ENCODE assay signal across 1 cellular context in genomic region chr2:159799833-159800232, GRCh38.
TF ChIP-seq lines count a peak whose summit lies in the region.

No MANE protein-coding gene starts in this region.

TF ChIP-seq in HepG2, 621 proteins besides CTCF, POLR2A, EP300 and RAD21 (continued from another document and continues in another):
- TF ChIP-seq, protein P1, sequence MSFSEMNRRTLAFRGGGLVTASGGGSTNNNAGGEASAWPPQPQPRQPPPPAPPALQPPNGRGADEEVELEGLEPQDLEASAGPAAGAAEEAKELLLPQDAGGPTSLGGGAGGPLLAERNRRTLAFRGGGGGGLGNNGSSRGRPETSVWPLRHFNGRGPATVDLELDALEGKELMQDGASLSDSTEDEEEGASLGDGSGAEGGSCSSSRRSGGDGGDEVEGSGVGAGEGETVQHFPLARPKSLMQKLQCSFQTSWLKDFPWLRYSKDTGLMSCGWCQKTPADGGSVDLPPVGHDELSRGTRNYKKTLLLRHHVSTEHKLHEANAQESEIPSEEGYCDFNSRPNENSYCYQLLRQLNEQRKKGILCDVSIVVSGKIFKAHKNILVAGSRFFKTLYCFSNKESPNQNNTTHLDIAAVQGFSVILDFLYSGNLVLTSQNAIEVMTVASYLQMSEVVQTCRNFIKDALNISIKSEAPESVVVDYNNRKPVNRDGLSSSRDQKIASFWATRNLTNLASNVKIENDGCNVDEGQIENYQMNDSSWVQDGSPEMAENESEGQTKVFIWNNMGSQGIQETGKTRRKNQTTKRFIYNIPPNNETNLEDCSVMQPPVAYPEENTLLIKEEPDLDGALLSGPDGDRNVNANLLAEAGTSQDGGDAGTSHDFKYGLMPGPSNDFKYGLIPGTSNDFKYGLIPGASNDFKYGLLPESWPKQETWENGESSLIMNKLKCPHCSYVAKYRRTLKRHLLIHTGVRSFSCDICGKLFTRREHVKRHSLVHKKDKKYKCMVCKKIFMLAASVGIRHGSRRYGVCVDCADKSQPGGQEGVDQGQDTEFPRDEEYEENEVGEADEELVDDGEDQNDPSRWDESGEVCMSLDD (CRISPR knock-in tag; IDR thresholded peaks at IDR 0.05; ENCODE audit: borderline replicate concordance): no peak
- TF ChIP-seq SIX4 (CRISPR knock-in tag; IDR thresholded peaks at IDR 0.05): no peak
- TF ChIP-seq ETV6 (CRISPR knock-in tag; conservative IDR thresholded peaks at IDR 0.05): no peak
- TF ChIP-seq CHCHD3 (CRISPR knock-in tag; IDR thresholded peaks at IDR 0.05): no peak
- no peak for TF ChIP-seq ZNF660 (CRISPR knock-in tag; IDR thresholded peaks at IDR 0.05; ENCODE audit: borderline replicate concordance, low read depth)
- TF ChIP-seq NR2F6 (IDR thresholded peaks at IDR 0.05): peak; percentile 15; the same call in 1 of the 2 replicates
- TF ChIP-seq NR2F6 (CRISPR knock-in tag; IDR thresholded peaks at IDR 0.05): peak; percentile 44; the same call in 1 of the 2 replicates
- no peak for TF ChIP-seq MXI1 (IDR thresholded peaks at IDR 0.05; ENCODE audit: borderline replicate concordance, low read depth, low read length)
- TF ChIP-seq SUZ12 (IDR thresholded peaks at IDR 0.05; ENCODE audit: low read depth, low read length): no peak
- TF ChIP-seq NFE2L1 (CRISPR knock-in tag; IDR thresholded peaks at IDR 0.05; ENCODE audit: borderline replicate concordance): no peak
- TF ChIP-seq BRCA1 (CRISPR knock-in tag; IDR thresholded peaks at IDR 0.05): no peak
- no peak for TF ChIP-seq BORCS8-MEF2B (CRISPR knock-in tag; IDR thresholded peaks at IDR 0.05)
- no peak for TF ChIP-seq PRMT3 (CRISPR knock-in tag; IDR thresholded peaks at IDR 0.05; ENCODE audit: borderline replicate concordance, low read depth)
- TF ChIP-seq ZNF138 (CRISPR knock-in tag; IDR thresholded peaks at IDR 0.05; ENCODE audit: low read depth): no peak
- TF ChIP-seq KLF13 (CRISPR knock-in tag; IDR thresholded peaks at IDR 0.05): no peak
- TF ChIP-seq, protein P2, sequence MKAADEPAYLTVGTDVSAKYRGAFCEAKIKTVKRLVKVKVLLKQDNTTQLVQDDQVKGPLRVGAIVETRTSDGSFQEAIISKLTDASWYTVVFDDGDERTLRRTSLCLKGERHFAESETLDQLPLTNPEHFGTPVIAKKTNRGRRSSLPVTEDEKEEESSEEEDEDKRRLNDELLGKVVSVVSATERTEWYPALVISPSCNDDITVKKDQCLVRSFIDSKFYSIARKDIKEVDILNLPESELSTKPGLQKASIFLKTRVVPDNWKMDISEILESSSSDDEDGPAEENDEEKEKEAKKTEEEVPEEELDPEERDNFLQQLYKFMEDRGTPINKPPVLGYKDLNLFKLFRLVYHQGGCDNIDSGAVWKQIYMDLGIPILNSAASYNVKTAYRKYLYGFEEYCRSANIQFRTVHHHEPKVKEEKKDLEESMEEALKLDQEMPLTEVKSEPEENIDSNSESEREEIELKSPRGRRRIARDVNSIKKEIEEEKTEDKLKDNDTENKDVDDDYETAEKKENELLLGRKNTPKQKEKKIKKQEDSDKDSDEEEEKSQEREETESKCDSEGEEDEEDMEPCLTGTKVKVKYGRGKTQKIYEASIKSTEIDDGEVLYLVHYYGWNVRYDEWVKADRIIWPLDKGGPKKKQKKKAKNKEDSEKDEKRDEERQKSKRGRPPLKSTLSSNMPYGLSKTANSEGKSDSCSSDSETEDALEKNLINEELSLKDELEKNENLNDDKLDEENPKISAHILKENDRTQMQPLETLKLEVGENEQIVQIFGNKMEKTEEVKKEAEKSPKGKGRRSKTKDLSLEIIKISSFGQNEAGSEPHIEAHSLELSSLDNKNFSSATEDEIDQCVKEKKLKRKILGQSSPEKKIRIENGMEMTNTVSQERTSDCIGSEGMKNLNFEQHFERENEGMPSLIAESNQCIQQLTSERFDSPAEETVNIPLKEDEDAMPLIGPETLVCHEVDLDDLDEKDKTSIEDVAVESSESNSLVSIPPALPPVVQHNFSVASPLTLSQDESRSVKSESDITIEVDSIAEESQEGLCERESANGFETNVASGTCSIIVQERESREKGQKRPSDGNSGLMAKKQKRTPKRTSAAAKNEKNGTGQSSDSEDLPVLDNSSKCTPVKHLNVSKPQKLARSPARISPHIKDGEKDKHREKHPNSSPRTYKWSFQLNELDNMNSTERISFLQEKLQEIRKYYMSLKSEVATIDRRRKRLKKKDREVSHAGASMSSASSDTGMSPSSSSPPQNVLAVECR (CRISPR knock-in tag; IDR thresholded peaks at IDR 0.05; ENCODE audit: borderline replicate concordance): no peak
- TF ChIP-seq ZNF263 (CRISPR knock-in tag; IDR thresholded peaks at IDR 0.05): no peak
- 0 out of 2 replicates have a peak, but pooled peaks have one; percentile 39 for TF ChIP-seq MEIS1 (CRISPR knock-in tag; IDR thresholded peaks at IDR 0.05; ENCODE audit: borderline replicate concordance)
- TF ChIP-seq, protein P3, sequence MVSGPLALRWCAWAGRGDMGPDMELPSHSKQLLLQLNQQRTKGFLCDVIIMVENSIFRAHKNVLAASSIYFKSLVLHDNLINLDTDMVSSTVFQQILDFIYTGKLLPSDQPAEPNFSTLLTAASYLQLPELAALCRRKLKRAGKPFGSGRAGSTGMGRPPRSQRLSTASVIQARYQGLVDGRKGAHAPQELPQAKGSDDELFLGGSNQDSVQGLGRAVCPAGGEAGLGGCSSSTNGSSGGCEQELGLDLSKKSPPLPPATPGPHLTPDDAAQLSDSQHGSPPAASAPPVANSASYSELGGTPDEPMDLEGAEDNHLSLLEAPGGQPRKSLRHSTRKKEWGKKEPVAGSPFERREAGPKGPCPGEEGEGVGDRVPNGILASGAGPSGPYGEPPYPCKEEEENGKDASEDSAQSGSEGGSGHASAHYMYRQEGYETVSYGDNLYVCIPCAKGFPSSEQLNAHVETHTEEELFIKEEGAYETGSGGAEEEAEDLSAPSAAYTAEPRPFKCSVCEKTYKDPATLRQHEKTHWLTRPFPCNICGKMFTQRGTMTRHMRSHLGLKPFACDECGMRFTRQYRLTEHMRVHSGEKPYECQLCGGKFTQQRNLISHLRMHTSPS (CRISPR knock-in tag; IDR thresholded peaks at IDR 0.05; ENCODE audit: low read depth): no peak
- TF ChIP-seq, protein P4, sequence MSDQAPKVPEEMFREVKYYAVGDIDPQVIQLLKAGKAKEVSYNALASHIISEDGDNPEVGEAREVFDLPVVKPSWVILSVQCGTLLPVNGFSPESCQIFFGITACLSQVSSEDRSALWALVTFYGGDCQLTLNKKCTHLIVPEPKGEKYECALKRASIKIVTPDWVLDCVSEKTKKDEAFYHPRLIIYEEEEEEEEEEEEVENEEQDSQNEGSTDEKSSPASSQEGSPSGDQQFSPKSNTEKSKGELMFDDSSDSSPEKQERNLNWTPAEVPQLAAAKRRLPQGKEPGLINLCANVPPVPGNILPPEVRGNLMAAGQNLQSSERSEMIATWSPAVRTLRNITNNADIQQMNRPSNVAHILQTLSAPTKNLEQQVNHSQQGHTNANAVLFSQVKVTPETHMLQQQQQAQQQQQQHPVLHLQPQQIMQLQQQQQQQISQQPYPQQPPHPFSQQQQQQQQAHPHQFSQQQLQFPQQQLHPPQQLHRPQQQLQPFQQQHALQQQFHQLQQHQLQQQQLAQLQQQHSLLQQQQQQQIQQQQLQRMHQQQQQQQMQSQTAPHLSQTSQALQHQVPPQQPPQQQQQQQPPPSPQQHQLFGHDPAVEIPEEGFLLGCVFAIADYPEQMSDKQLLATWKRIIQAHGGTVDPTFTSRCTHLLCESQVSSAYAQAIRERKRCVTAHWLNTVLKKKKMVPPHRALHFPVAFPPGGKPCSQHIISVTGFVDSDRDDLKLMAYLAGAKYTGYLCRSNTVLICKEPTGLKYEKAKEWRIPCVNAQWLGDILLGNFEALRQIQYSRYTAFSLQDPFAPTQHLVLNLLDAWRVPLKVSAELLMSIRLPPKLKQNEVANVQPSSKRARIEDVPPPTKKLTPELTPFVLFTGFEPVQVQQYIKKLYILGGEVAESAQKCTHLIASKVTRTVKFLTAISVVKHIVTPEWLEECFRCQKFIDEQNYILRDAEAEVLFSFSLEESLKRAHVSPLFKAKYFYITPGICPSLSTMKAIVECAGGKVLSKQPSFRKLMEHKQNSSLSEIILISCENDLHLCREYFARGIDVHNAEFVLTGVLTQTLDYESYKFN (CRISPR knock-in tag; conservative IDR thresholded peaks at IDR 0.05): peak; percentile 68
- TF ChIP-seq, protein P5, sequence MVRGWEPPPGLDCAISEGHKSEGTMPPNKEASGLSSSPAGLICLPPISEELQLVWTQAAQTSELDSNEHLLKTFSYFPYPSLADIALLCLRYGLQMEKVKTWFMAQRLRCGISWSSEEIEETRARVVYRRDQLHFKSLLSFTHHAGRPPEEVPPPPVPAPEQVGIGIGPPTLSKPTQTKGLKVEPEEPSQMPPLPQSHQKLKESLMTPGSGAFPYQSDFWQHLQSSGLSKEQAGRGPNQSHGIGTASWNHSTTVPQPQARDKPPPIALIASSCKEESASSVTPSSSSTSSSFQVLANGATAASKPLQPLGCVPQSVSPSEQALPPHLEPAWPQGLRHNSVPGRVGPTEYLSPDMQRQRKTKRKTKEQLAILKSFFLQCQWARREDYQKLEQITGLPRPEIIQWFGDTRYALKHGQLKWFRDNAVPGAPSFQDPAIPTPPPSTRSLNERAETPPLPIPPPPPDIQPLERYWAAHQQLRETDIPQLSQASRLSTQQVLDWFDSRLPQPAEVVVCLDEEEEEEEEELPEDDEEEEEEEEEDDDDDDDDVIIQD (CRISPR knock-in tag; IDR thresholded peaks at IDR 0.05; ENCODE audit: low read depth): peak; percentile 69; the same call in 1 of the 2 replicates
- TF ChIP-seq, protein P6, sequence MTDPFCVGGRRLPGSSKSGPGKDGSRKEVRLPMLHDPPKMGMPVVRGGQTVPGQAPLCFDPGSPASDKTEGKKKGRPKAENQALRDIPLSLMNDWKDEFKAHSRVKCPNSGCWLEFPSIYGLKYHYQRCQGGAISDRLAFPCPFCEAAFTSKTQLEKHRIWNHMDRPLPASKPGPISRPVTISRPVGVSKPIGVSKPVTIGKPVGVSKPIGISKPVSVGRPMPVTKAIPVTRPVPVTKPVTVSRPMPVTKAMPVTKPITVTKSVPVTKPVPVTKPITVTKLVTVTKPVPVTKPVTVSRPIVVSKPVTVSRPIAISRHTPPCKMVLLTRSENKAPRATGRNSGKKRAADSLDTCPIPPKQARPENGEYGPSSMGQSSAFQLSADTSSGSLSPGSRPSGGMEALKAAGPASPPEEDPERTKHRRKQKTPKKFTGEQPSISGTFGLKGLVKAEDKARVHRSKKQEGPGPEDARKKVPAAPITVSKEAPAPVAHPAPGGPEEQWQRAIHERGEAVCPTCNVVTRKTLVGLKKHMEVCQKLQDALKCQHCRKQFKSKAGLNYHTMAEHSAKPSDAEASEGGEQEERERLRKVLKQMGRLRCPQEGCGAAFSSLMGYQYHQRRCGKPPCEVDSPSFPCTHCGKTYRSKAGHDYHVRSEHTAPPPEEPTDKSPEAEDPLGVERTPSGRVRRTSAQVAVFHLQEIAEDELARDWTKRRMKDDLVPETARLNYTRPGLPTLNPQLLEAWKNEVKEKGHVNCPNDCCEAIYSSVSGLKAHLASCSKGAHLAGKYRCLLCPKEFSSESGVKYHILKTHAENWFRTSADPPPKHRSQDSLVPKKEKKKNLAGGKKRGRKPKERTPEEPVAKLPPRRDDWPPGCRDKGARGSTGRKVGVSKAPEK (CRISPR knock-in tag; IDR thresholded peaks at IDR 0.05; ENCODE audit: borderline replicate concordance): no peak
- TF ChIP-seq, protein P7, sequence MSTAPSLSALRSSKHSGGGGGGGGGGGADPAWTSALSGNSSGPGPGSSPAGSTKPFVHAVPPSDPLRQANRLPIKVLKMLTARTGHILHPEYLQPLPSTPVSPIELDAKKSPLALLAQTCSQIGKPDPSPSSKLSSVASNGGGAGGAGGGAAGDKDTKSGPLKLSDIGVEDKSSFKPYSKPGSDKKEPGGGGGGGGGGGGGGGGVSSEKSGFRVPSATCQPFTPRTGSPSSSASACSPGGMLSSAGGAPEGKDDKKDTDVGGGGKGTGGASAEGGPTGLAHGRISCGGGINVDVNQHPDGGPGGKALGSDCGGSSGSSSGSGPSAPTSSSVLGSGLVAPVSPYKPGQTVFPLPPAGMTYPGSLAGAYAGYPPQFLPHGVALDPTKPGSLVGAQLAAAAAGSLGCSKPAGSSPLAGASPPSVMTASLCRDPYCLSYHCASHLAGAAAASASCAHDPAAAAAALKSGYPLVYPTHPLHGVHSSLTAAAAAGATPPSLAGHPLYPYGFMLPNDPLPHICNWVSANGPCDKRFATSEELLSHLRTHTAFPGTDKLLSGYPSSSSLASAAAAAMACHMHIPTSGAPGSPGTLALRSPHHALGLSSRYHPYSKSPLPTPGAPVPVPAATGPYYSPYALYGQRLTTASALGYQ (CRISPR knock-in tag; IDR thresholded peaks at IDR 0.05): no peak
- TF ChIP-seq HMG20A (CRISPR knock-in tag; IDR thresholded peaks at IDR 0.05; ENCODE audit: borderline replicate concordance): peak; percentile 46; the same call in 1 of the 2 replicates
- TF ChIP-seq HNRNPK (IDR thresholded peaks at IDR 0.05; ENCODE audit: low read depth, low read length, poor library complexity, severe bottlenecking): peak; percentile 55
- no peak for TF ChIP-seq DNMT3B (CRISPR knock-in tag; conservative IDR thresholded peaks at IDR 0.05)
- TF ChIP-seq EZH2 (conservative IDR thresholded peaks at IDR 0.05; ENCODE audit: low read depth, low read length): no peak
- TF ChIP-seq ZNF556 (CRISPR knock-in tag; IDR thresholded peaks at IDR 0.05; ENCODE audit: borderline replicate concordance): no peak
- TF ChIP-seq GATAD2A (CRISPR knock-in tag; IDR thresholded peaks at IDR 0.05): peak; percentile 88
- TF ChIP-seq ARNTL (CRISPR knock-in tag; IDR thresholded peaks at IDR 0.05): no peak
- TF ChIP-seq ZSCAN30 (CRISPR knock-in tag; IDR thresholded peaks at IDR 0.05): no peak
- TF ChIP-seq ZSCAN29 (CRISPR knock-in tag; conservative IDR thresholded peaks at IDR 0.05): no peak
- TF ChIP-seq ZFY (CRISPR knock-in tag; IDR thresholded peaks at IDR 0.05): no peak
- TF ChIP-seq CEBPB (IDR thresholded peaks at IDR 0.05; ENCODE audit: borderline replicate concordance, low read depth, low read length): peak; percentile 71
- no peak for TF ChIP-seq BRD4 (CRISPR knock-in tag; IDR thresholded peaks at IDR 0.05)
- TF ChIP-seq HHEX (CRISPR knock-in tag; IDR thresholded peaks at IDR 0.05): peak; percentile 86
- TF ChIP-seq ZBTB49 (CRISPR knock-in tag; IDR thresholded peaks at IDR 0.05; ENCODE audit: borderline replicate concordance): no peak
- no peak for TF ChIP-seq ZNF225 (CRISPR knock-in tag; IDR thresholded peaks at IDR 0.05)
